ENCODE assay signal across 3 cellular contexts in the genomic region with DNA sequence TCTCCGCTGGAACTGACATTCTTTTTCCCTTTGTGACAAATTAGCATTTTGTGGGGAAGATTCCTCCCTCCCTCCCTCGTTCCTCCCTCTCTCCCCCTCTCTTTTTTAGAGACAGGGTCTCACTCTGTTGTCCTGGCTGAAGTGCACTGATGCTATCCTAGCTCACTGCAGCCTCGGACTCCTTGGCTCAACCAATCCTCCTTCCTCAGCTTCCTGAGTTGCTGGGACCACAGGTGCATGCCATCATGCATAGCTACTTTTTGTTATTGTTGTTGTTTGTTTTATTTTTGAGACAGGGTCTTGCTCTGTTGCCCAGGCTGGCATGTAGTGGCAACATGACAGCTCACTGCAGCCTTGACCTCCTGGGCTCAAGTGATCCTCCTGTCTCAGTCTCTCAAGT.
TF ChIP-seq lines count a peak whose summit lies in the region.

No MANE protein-coding gene starts in this region.

TF ChIP-seq in GM23338, 12 proteins besides CTCF, POLR2A, EP300 and RAD21:
- TF ChIP-seq POLR2AphosphoS5 (IDR thresholded peaks at IDR 0.05; ENCODE audit: low read depth): no peak
- TF ChIP-seq EZH2phosphoT487 (IDR thresholded peaks at IDR 0.05; ENCODE audit: unreplicated experiment): no peak
- no peak for TF ChIP-seq CREB1 (CRISPR knock-in tag; IDR thresholded peaks at IDR 0.05; ENCODE audit: low read depth)
- TF ChIP-seq EZH2 (IDR thresholded peaks at IDR 0.05; ENCODE audit: low read depth, unreplicated experiment): no peak
- TF ChIP-seq, protein P1, sequence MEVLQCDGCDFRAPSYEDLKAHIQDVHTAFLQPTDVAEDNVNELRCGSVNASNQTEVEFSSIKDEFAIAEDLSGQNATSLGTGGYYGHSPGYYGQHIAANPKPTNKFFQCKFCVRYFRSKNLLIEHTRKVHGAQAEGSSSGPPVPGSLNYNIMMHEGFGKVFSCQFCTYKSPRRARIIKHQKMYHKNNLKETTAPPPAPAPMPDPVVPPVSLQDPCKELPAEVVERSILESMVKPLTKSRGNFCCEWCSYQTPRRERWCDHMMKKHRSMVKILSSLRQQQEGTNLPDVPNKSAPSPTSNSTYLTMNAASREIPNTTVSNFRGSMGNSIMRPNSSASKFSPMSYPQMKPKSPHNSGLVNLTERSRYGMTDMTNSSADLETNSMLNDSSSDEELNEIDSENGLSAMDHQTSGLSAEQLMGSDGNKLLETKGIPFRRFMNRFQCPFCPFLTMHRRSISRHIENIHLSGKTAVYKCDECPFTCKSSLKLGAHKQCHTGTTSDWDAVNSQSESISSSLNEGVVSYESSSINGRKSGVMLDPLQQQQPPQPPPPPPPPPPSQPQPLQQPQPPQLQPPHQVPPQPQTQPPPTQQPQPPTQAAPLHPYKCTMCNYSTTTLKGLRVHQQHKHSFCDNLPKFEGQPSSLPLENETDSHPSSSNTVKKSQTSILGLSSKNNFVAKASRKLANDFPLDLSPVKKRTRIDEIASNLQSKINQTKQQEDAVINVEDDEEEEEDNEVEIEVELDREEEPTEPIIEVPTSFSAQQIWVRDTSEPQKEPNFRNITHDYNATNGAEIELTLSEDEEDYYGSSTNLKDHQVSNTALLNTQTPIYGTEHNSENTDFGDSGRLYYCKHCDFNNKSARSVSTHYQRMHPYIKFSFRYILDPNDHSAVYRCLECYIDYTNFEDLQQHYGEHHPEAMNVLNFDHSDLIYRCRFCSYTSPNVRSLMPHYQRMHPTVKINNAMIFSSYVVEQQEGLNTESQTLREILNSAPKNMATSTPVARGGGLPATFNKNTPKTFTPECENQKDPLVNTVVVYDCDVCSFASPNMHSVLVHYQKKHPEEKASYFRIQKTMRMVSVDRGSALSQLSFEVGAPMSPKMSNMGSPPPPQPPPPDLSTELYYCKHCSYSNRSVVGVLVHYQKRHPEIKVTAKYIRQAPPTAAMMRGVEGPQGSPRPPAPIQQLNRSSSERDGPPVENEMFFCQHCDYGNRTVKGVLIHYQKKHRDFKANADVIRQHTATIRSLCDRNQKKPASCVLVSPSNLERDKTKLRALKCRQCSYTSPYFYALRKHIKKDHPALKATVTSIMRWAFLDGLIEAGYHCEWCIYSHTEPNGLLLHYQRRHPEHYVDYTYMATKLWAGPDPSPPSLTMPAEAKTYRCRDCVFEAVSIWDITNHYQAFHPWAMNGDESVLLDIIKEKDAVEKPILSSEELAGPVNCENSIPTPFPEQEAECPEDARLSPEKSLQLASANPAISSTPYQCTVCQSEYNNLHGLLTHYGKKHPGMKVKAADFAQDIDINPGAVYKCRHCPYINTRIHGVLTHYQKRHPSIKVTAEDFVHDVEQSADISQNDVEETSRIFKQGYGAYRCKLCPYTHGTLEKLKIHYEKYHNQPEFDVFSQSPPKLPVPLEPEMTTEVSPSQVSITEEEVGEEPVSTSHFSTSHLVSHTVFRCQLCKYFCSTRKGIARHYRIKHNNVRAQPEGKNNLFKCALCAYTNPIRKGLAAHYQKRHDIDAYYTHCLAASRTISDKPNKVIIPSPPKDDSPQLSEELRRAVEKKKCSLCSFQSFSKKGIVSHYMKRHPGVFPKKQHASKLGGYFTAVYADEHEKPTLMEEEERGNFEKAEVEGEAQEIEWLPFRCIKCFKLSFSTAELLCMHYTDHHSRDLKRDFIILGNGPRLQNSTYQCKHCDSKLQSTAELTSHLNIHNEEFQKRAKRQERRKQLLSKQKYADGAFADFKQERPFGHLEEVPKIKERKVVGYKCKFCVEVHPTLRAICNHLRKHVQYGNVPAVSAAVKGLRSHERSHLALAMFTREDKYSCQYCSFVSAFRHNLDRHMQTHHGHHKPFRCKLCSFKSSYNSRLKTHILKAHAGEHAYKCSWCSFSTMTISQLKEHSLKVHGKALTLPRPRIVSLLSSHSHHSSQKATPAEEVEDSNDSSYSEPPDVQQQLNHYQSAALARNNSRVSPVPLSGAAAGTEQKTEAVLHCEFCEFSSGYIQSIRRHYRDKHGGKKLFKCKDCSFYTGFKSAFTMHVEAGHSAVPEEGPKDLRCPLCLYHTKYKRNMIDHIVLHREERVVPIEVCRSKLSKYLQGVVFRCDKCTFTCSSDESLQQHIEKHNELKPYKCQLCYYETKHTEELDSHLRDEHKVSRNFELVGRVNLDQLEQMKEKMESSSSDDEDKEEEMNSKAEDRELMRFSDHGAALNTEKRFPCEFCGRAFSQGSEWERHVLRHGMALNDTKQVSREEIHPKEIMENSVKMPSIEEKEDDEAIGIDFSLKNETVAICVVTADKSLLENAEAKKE (CRISPR knock-in tag; IDR thresholded peaks at IDR 0.05): no peak
- TF ChIP-seq JUNB (IDR thresholded peaks at IDR 0.05; ENCODE audit: unreplicated experiment): no peak
- TF ChIP-seq ZNF114 (CRISPR knock-in tag; IDR thresholded peaks at IDR 0.05): no peak
TF ChIP-seq in GM23338: peak in this region for 0.

TF ChIP-seq in HEK293, 187 proteins besides CTCF, POLR2A, EP300 and RAD21:
- TF ChIP-seq ZNF121 (tag by site-specific recombination; IDR thresholded peaks at IDR 0.05) (peak; percentile 98), HOXA7 (CRISPR knock-in tag; IDR thresholded peaks at IDR 0.05; ENCODE audit: borderline replicate concordance) (no peak)

TF ChIP-seq in K562, 482 proteins besides CTCF, POLR2A, EP300 and RAD21:
- TF ChIP-seq ZC3H8 (IDR thresholded peaks at IDR 0.05) (no peak), ZNF121 (CRISPR knock-in tag; conservative IDR thresholded peaks at IDR 0.05) (peak; percentile 96)
TF ChIP-seq in K562: peak in this region for 1.
